9 cellular contexts compared by ENCODE assay signal in genomic region chr2:219457784-219458369, GRCh38. TPM values are rescaled to one million over a fixed set of nuclear protein-coding genes. Genes with fewer than 3 reads are reported as not detected.
DNase-seq lines count a peak whose midpoint lies in the region; TF ChIP-seq lines count a peak whose summit lies in the region.
"Had no signal": no experiment of that assay in that cellular context is flagged by ENCODE, and none has a peak within 500 bp of the region (broad histone marks: within the 10 kb centered on the region; RNA-seq: fewer than 3 reads in every experiment).

No MANE protein-coding gene starts in this region.

- H3K9me3 ChIP-seq in Loucy (ENCODE audit: insufficient read depth, low read depth, low read length), result no peaks in the 10 kb centered on the region
- no peaks in the 10 kb centered on the region for H3K9me3 ChIP-seq in tibial artery

- no peak overlapping the region for H3K4me2 ChIP-seq in Loucy (ENCODE audit: low read depth, low read length, poor library complexity, severe bottlenecking)

- no peaks in the 10 kb centered on the region for H3K36me3 ChIP-seq in Loucy (ENCODE audit: insufficient read depth, low read length)
- peaks cover 30 to 47% (median 42%) of the 10 kb centered on the region in 3 donors for H3K36me3 ChIP-seq in tibial artery

- DNase-seq in activated naive CD4-positive, alpha-beta T cell treated with Interleukin-2 at 50 U/mL for 16 hours, result peak; percentile 8
- DNase-seq in activated naive CD4-positive, alpha-beta T cell treated with anti-CD3 and anti-CD28 coated beads, Interleukin-2, amount 50 U/mL, for 16 hours, result no peak
- DNase-seq in epithelial cell of proximal tubule (ENCODE audit: low read depth) (no peak), tibial artery (no peak), MV-4-11 (lab: John Stamatoyannopoulos, UW) (no peak), NCI-H2171 treated with DMSO at 0.1 percent for 48 hours (lab: John Stamatoyannopoulos, UW) (no peak), NCI-H2227 (lab: John Stamatoyannopoulos, UW; ENCODE audit: unreplicated experiment) (no peak)

- TF ChIP-seq CTCF in Loucy (conservative IDR thresholded peaks at IDR 0.05; ENCODE audit: low read length) (peak; percentile 63), epithelial cell of proximal tubule (conservative IDR thresholded peaks at IDR 0.05; ENCODE audit: low read depth, low read length) (peak; percentile 11), tibial artery (IDR thresholded peaks at IDR 0.05) (no peak)

- peak overlapping the region; percentile 96 to 97 for H3K27ac ChIP-seq in tibial artery
- H3K27ac ChIP-seq: SK-N-MC had no signal

- no peak overlapping the region for H3K9ac ChIP-seq in Loucy (ENCODE audit: low read depth, low read length, poor library complexity, severe bottlenecking)

- H3K27me3 ChIP-seq in Loucy (ENCODE audit: insufficient read depth, low read length, poor library complexity, severe bottlenecking), result no peaks in the 10 kb centered on the region
- H3K27me3 ChIP-seq in tibial artery, result no peaks in the 10 kb centered on the region

- intact Hi-C loops in tibial artery (cut with DNase I; ENCODE audit: low total_unique reads), result no loop called here

- H3F3A ChIP-seq in Loucy (ENCODE audit: low read depth), result no peaks in the 10 kb centered on the region

- H3K79me2 ChIP-seq in Loucy (ENCODE audit: insufficient read depth, low read length), result no peaks in the 10 kb centered on the region

- H2AFZ ChIP-seq in Loucy (ENCODE audit: low read length), result peak overlapping the region; percentile 25; the same call in 1 of the 2 replicates

- H3K4me3 ChIP-seq in Loucy (ENCODE audit: low read length, poor library complexity, severe bottlenecking) (no peak overlapping the region), epithelial cell of proximal tubule (ENCODE audit: low read depth, low read length) (no peak overlapping the region), tibial artery (no peak overlapping the region)
- H3K4me3 ChIP-seq: SK-N-MC had no signal

- H3K4me1 ChIP-seq in Loucy (ENCODE audit: insufficient read depth, low read length, poor library complexity, severe bottlenecking), result peaks cover 4% of the 10 kb centered on the region
- peaks cover 5 to 95% (median 79%) of the 10 kb centered on the region in 4 donors for H3K4me1 ChIP-seq in tibial artery

- no peaks in the 10 kb centered on the region for H3K9me2 ChIP-seq in Loucy (replicated peaks; ENCODE audit: low read depth, low read length)

- no peaks in the 10 kb centered on the region for H4K20me1 ChIP-seq in Loucy (ENCODE audit: insufficient read depth, low read length, poor library complexity, severe bottlenecking)

RNA-seq across cellular contexts. Expression of gene SPEG, which starts 23.2 kb away (rescaled TPM):
- total RNA-seq in epithelial cell of proximal tubule, result 4.6 and 28.3 TPM in 2 replicates

RNA-seq across cellular contexts. Expression of gene DES, which starts 39.7 kb away (rescaled TPM):
- not detected in 2 replicates for total RNA-seq in epithelial cell of proximal tubule

RNA-seq across cellular contexts. Expression of gene GMPPA, which starts 40.8 kb away (rescaled TPM):
- total RNA-seq in epithelial cell of proximal tubule, result 27.2 and 35.3 TPM in 2 replicates

RNA-seq across cellular contexts. Expression of gene ASIC4, which starts 56.4 kb away (rescaled TPM):
- total RNA-seq in epithelial cell of proximal tubule, result not detected in 2 replicates

Comparison
In these comparisons a context has a peak if more than half of its experiments do, and no peak if none do; other contexts are left out.
1. CTCF ChIP-seq: peak in Loucy (single experiment) and epithelial cell of proximal tubule (single experiment); none in tibial artery (0 of 2).